Comparison of ENCODE assay signal across 8 cellular contexts in the genomic region with DNA sequence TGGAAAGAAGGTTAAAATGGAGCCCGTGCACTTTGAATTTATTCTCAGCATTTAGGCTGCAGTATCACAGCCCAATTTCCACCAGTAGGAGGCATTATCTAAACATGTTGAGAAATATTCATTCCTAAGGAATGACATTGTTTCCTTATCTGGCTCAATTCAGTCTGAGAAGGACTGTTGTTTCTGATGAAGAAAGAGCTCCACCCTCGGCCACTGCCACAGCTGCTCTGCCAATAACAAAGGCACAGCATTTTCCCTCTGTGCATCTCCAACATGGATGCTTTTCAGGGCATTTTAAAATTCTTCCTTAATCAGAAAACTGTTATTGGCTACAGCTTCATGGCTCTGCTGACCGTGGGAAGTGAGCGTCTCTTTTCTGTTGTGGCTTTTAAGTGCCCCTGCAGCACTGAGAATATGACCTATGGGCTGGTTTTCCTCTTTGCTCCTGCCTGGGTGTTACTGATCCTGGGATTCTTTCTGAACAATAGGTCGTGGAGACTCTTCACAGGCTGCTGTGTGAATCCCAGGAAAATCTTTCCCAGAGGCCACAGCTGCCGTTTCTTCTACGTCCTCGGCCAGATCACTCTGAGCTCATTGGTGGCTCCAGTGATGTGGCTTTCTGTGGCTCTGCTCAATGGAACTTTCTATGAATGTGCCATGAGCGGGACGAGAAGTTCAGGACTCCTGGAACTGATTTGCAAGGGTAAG. TPM values are rescaled to one million over a fixed set of nuclear protein-coding genes. Genes with fewer than 3 reads are reported as not detected.
A peak's percentile ranks its signal among the peaks of the same experiment; 100 is the strongest.
DNase-seq lines count a peak whose midpoint lies in the region; TF ChIP-seq lines count a peak whose summit lies in the region.

A gene with protein sequence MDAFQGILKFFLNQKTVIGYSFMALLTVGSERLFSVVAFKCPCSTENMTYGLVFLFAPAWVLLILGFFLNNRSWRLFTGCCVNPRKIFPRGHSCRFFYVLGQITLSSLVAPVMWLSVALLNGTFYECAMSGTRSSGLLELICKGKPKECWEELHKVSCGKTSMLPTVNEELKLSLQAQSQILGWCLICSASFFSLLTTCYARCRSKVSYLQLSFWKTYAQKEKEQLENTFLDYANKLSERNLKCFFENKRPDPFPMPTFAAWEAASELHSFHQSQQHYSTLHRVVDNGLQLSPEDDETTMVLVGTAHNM (plus strand): TSS at position 216 of the 708 bp plus-strand sequence. CDS start 58 bp downstream, at position 274.

- H3K27ac ChIP-seq in C4-2B (no peak within 1 kb of the TSS), KMS-11 (peak within 1 kb of the TSS; percentile 69), thymus (ENCODE audit: low read depth) (peak within 1 kb of the TSS; percentile 8)

- peaks cover 6% of the 10 kb centered on the region for H3K4me1 Mint-ChIP-seq in MCF 10A (ENCODE audit: insufficient read depth, unreplicated experiment)

- peak within 1 kb of the TSS; percentile 44; the same call in 1 of the 2 replicates for H3K9ac ChIP-seq in KMS-11

- no peaks in the 10 kb centered on the region for H3K27me3 ChIP-seq in KMS-11 (ENCODE audit: insufficient read depth, low read depth)
- no peaks in the 10 kb centered on the region for H3K27me3 ChIP-seq in thymus (ENCODE audit: control insufficient read depth, insufficient read depth)

- H2AFZ ChIP-seq in KMS-11 (ENCODE audit: low read depth) = peak within 1 kb of the TSS; percentile 64

- H4K20me1 ChIP-seq in KMS-11 (ENCODE audit: insufficient read depth) = no peaks in the 10 kb centered on the region

- no peak within 1 kb of the TSS for H3K4me3 Mint-ChIP-seq in MCF 10A (ENCODE audit: unreplicated experiment)

- peak within 1 kb of the TSS; percentile 92 for H3K4me2 ChIP-seq in KMS-11

- no peak within 1 kb of the TSS for H3K4me3 ChIP-seq in KMS-11 (IDR thresholded peaks at IDR 0.05; ENCODE audit: insufficient read depth, low read depth, low read length)
- H3K4me3 ChIP-seq in thymus (ENCODE audit: low read length) = no peak within 1 kb of the TSS

- no peaks in the 10 kb centered on the region for H3K36me3 Mint-ChIP-seq in MCF 10A (ENCODE audit: insufficient read depth, unreplicated experiment)

- no peaks in the 10 kb centered on the region for H3K9me3 Mint-ChIP-seq in MCF 10A (ENCODE audit: unreplicated experiment)

- TF ChIP-seq CTCF in C4-2B (conservative IDR thresholded peaks at IDR 0.05) (peak; percentile 60), KMS-11 (conservative IDR thresholded peaks at IDR 0.05; ENCODE audit: low read depth, low read length) (peak; percentile 62), MCF 10A (IDR thresholded peaks at IDR 0.05; ENCODE audit: unreplicated experiment) (peak; percentile 59)

- H3K36me3 ChIP-seq in KMS-11 (ENCODE audit: insufficient read depth) = no peaks in the 10 kb centered on the region
- no peaks in the 10 kb centered on the region for H3K36me3 ChIP-seq in thymus (ENCODE audit: control insufficient read depth, insufficient read depth)

- H3K4me1 ChIP-seq in KMS-11 (ENCODE audit: low read depth, poor library complexity, severe bottlenecking) = peaks cover 15% of the 10 kb centered on the region
- H3K4me1 ChIP-seq in thymus (ENCODE audit: control insufficient read depth, insufficient read depth, low read length) = no peaks in the 10 kb centered on the region

- BruUV-seq in MCF 10A (replicated peaks; lab: Mats Ljungman, UMichigan) = no TSS peak

- intact Hi-C loops in MCF 10A (cut with micrococcal nuclease) = loop anchor here (5.0 kb wide), 1 partner anchor 224 kb away; no protein-coding TSS in a partner anchor

- no peaks in the 10 kb centered on the region for H3K79me2 ChIP-seq in KMS-11 (ENCODE audit: insufficient read depth, low read depth)

- CTCF ChIA-PET in MCF 10A (lab: Yijun Ruan, JAX) = interaction anchor here (0.5 to 3.4 kb wide), 26 partner anchors 11 to 1445 kb away, joined by 3 to 14 read pairs (median 4); a partner anchor contains a TSS

- POLR2A ChIA-PET in MCF 10A (lab: Yijun Ruan, JAX) = interaction anchor here (0.6 to 2.2 kb wide), 6 partner anchors 11 to 262 kb away, joined by 3 to 6 read pairs (median 4); a partner anchor contains a TSS

- DNase-seq in MCF 10A (ENCODE audit: unreplicated experiment) = peak; percentile 75
- peak; percentile 37 for DNase-seq in left kidney (ENCODE audit: low read depth, low spot score)
- no peak for DNase-seq in GM19240 (ENCODE audit: insufficient read length, low spot score)
- no peak for DNase-seq in NK-92 (lab: John Stamatoyannopoulos, UW; ENCODE audit: unreplicated experiment)
- no peak for DNase-seq in DMS153 treated with DMSO at 0.1 percent for 48 hours (lab: John Stamatoyannopoulos, UW; ENCODE audit: unreplicated experiment)

- no peaks in the 10 kb centered on the region for H3K27me3 Mint-ChIP-seq in MCF 10A (ENCODE audit: insufficient read depth, unreplicated experiment)

- H3K9me3 ChIP-seq in thymus (ENCODE audit: control insufficient read depth) = no peaks in the 10 kb centered on the region

- H3K27ac Mint-ChIP-seq in MCF 10A (ENCODE audit: low read depth, unreplicated experiment) = no peak within 1 kb of the TSS

- 93% methylated on average over 10 of the region's 10 CpGs for WGBS in thymus

RNA-seq across cellular contexts. Expression of the gene that starts here (rescaled TPM):
- total RNA-seq in MCF 10A (2022) = not detected in 2 replicates
- polyA plus RNA-seq in thymus = 0.62 TPM

Comparison
In these comparisons a context has a peak if more than half of its experiments do, and no peak if none do; other contexts are left out.
1. Peak in DNase-seq in MCF 10A; RNA of the gene not detected or under 1 TPM.